11 cellular contexts compared by ENCODE assay signal in the genomic region with DNA sequence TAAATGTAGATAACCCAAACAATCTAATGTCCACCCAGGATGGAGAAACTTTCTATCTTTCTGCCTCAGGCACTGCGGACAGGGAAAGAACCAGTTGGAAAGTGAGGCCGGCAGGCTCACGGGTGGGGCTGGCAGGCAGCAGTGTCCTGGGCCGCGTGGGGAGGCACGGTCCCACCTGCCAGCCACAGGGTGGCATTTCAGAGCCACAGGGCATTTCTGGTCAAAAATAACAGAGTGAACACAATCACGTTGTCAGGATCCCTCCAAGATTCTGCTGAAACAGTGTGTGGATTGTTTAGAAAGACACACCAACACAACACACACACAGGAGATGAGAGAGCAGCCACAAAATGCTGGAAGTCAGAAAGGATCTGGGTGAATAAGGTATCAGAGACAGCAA.
DNase-seq lines count a peak whose midpoint lies in the region; ATAC-seq and TF ChIP-seq lines count a peak whose summit lies in the region.
"Had no signal": no experiment of that assay in that cellular context is flagged by ENCODE, and none has a peak within 500 bp of the region (broad histone marks: within the 10 kb centered on the region; RNA-seq: fewer than 3 reads in every experiment).

No MANE protein-coding gene starts in this region.

- H3K36me3 Mint-ChIP-seq in MCF 10A (ENCODE audit: insufficient read depth, unreplicated experiment) (no peaks in the 10 kb centered on the region), nephron (ENCODE audit: low read depth) (no peaks in the 10 kb centered on the region)
- no peaks in the 10 kb centered on the region for H3K36me3 Mint-ChIP-seq in effector memory CD8-positive, alpha-beta T cell (ENCODE audit: insufficient read depth)

- 72% methylated on average over 7 of the region's 7 CpGs for WGBS in mammary epithelial cell (ENCODE audit: low coverage, missing lambda C conversion rate)

- TF ChIP-seq CTCF in MCF 10A (IDR thresholded peaks at IDR 0.05; ENCODE audit: unreplicated experiment) (no peak), mammary epithelial cell (conservative IDR thresholded peaks at IDR 0.05 in 1 of 2, IDR thresholded peaks at IDR 0.05 in 1 of 2; ENCODE audit: extremely low read depth in 1 of 2, insufficient read depth in 1 of 2, low read depth in 1 of 2, low read length in 2 of 2) (no peak), nephron (IDR thresholded peaks at IDR 0.05; ENCODE audit: unreplicated experiment in 3 of 3) (no peak), upper lobe of right lung (IDR thresholded peaks at IDR 0.05) (no peak)

- H3K27ac ChIP-seq in mammary epithelial cell (ENCODE audit: insufficient read depth, low read depth, low read length) (no peak overlapping the region), upper lobe of right lung (peak overlapping the region; percentile 12)

- no peaks in the 10 kb centered on the region for H3K9me3 Mint-ChIP-seq in MCF 10A (ENCODE audit: unreplicated experiment)
- H3K9me3 Mint-ChIP-seq in effector memory CD8-positive, alpha-beta T cell: no peaks in the 10 kb centered on the region
- H3K9me3 Mint-ChIP-seq in nephron: no peaks in the 10 kb centered on the region

- no peak overlapping the region for H3K9ac ChIP-seq in mammary epithelial cell (ENCODE audit: insufficient read depth, low read length)

- H3K4me3 ChIP-seq in mammary epithelial cell (replicated peaks in 1 of 3; ENCODE audit: insufficient read depth in 1 of 3, low read depth in 2 of 3, low read length in 3 of 3) (no peak overlapping the region), upper lobe of right lung (no peak overlapping the region)

- no TSS peak for BruUV-seq in MCF 10A (replicated peaks; lab: Mats Ljungman, UMichigan)
- no TSS peak for BruUV-seq in mammary epithelial cell (replicated peaks; lab: Mats Ljungman, UMichigan)

- in situ Hi-C loops in mammary epithelial cell (cut with MboI; ENCODE audit: low sequenced_read_pairs in 2 of 2): no loop called here

- peak overlapping the region; percentile 37 for H3K27ac Mint-ChIP-seq in MCF 10A (ENCODE audit: low read depth, unreplicated experiment)
- peak overlapping the region; percentile 76 to 82 for H3K27ac Mint-ChIP-seq in effector memory CD8-positive, alpha-beta T cell
- H3K27ac Mint-ChIP-seq in nephron: peak overlapping the region; percentile 60 to 79 (median 61)
- H3K27ac Mint-ChIP-seq: B cell had no signal

- POLR2A ChIA-PET in MCF 10A (lab: Yijun Ruan, JAX): no interaction called here

- no peaks in the 10 kb centered on the region for H3K27me3 Mint-ChIP-seq in MCF 10A (ENCODE audit: insufficient read depth, unreplicated experiment)
- no peaks in the 10 kb centered on the region for H3K27me3 Mint-ChIP-seq in effector memory CD8-positive, alpha-beta T cell
- no peaks in the 10 kb centered on the region for H3K27me3 Mint-ChIP-seq in nephron (ENCODE audit: low read depth)
- H3K27me3 Mint-ChIP-seq: B cell had no signal

- H4K20me1 ChIP-seq in mammary epithelial cell (ENCODE audit: insufficient read depth, low read length): no peaks in the 10 kb centered on the region

- H3K36me3 ChIP-seq in mammary epithelial cell (ENCODE audit: insufficient read depth, low read length) (no peaks in the 10 kb centered on the region), upper lobe of right lung (no peaks in the 10 kb centered on the region)

- dilution Hi-C loops in mammary epithelial cell (cut with HindIII; ENCODE audit: low sequenced_read_pairs): no loop called here

- H3K4me3 Mint-ChIP-seq in MCF 10A (ENCODE audit: unreplicated experiment): no peak overlapping the region
- no peak overlapping the region for H3K4me3 Mint-ChIP-seq in effector memory CD8-positive, alpha-beta T cell
- no peak overlapping the region for H3K4me3 Mint-ChIP-seq in nephron
- H3K4me3 Mint-ChIP-seq: B cell had no signal

- no peak for ATAC-seq in effector memory CD8-positive, alpha-beta T cell (replicated peaks)
- no peak for ATAC-seq in upper lobe of right lung
- ATAC-seq in HG02610 (IDR thresholded peaks at IDR 0.05; ENCODE audit: unreplicated experiment): no peak
- no peak for ATAC-seq in HG03457 (IDR thresholded peaks at IDR 0.05; ENCODE audit: unreplicated experiment)

- DNase-seq in MCF 10A (ENCODE audit: unreplicated experiment) (no peak), mammary epithelial cell (no peak), upper lobe of right lung (no peak)
- no peak for DNase-seq in effector memory CD8-positive, alpha-beta T cell
- DNase-seq in effector CD4-positive, alpha-beta T cell: no peak
- DNase-seq: activated CD4-positive, CD25-positive, alpha-beta regulatory T cell; stimulated activated CD4-positive, alpha-beta T cell treated with anti-CD3 and anti-CD28 coated beads, Interleukin-12 subunit alpha, Interleukin-12 subunit beta, amount 100 ng/mL, for 4 hours had no signal

- CTCF ChIA-PET in MCF 10A (lab: Yijun Ruan, JAX) (no interaction called here), mammary epithelial cell (lab: Charles Lee; ENCODE audit: low non-redundant PET) (no interaction called here)

- H2AFZ ChIP-seq in mammary epithelial cell (ENCODE audit: low read depth, low read length): no peak overlapping the region

- H3K4me1 Mint-ChIP-seq in MCF 10A (ENCODE audit: insufficient read depth, unreplicated experiment) (no peaks in the 10 kb centered on the region), nephron (peaks cover 87% of the 10 kb centered on the region)
- peaks cover 67 to 73% of the 10 kb centered on the region in 2 donors for H3K4me1 Mint-ChIP-seq in effector memory CD8-positive, alpha-beta T cell (ENCODE audit: low read depth in 2 of 2)

- H3K27me3 ChIP-seq in mammary epithelial cell (ENCODE audit: insufficient read depth, low read length) (no peaks in the 10 kb centered on the region), upper lobe of right lung (no peaks in the 10 kb centered on the region)

- intact Hi-C loops in MCF 10A (cut with micrococcal nuclease): no loop called here
- intact Hi-C loops in mammary epithelial cell (cut with micrococcal nuclease): no loop called here
- intact Hi-C loops in upper lobe of right lung (cut with DNase I): no loop called here

- H3K4me1 ChIP-seq in mammary epithelial cell (ENCODE audit: insufficient read depth, low read length) (peaks cover 4% of the 10 kb centered on the region), upper lobe of right lung (peaks cover 61% of the 10 kb centered on the region)

- H3K4me2 ChIP-seq in mammary epithelial cell (ENCODE audit: insufficient read depth, low read depth, low read length): no peak overlapping the region

- H3K79me2 ChIP-seq in mammary epithelial cell (ENCODE audit: insufficient read depth, low read length): no peaks in the 10 kb centered on the region

- H3K9me3 ChIP-seq in mammary epithelial cell (replicated peaks; ENCODE audit: insufficient read depth, low read length) (no peaks in the 10 kb centered on the region), upper lobe of right lung (no peaks in the 10 kb centered on the region)
